ENCODE assay signal across 8 cellular contexts in genomic region chr13:27919934-27920676, GRCh38. TPM values are rescaled to one million over a fixed set of nuclear protein-coding genes. Genes with fewer than 3 reads are reported as not detected.
DNase-seq lines count a peak whose midpoint lies in the region; ATAC-seq, FAIRE-seq and TF ChIP-seq lines count a peak whose summit lies in the region.

TSS of gene PDX1 (plus strand) at chr13:27920000. CDS start at chr13:27920139, 139 bp downstream.

- CTCF ChIA-PET in GM12878 (lab: Yijun Ruan, JAX) = interaction anchor here (1.3 to 1.9 kb wide), 2 partner anchors 9 to 51 kb away, joined by 3 to 5 read pairs; no protein-coding TSS in a partner anchor

- H2AFZ ChIP-seq in GM12878 (ENCODE audit: control insufficient read depth, low read depth, low read length) = no peak within 1 kb of the TSS

- TF ChIP-seq CTCF in GM12878 (IDR thresholded peaks at IDR 0.05 in 2 of 3, conservative IDR thresholded peaks at IDR 0.05 in 1 of 3; ENCODE audit: control insufficient read depth in 2 of 3, extremely low read depth in 1 of 3, insufficient read depth in 1 of 3, low read depth in 3 of 3, low read length in 3 of 3) (no peak), vagina (IDR thresholded peaks at IDR 0.05) (no peak)

- TF ChIP-seq POLR2A in GM12878 (IDR thresholded peaks at IDR 0.05; ENCODE audit: low read depth, low read length) (no peak), vagina (IDR thresholded peaks at IDR 0.05) (no peak)

- DNase-seq in COLO668 (lab: John Stamatoyannopoulos, UW; ENCODE audit: unreplicated experiment) = peak; percentile 99
- DNase-seq in GM12878 (ENCODE audit: low read depth, low spot score) = no peak
- no peak for DNase-seq in vagina (ENCODE audit: extremely low spot score in 2 of 2)
- no peak for DNase-seq in OCI-M1 (lab: John Stamatoyannopoulos, UW)
- no peak for DNase-seq in NCI-H345 (lab: John Stamatoyannopoulos, UW)

- 14% methylated on average over 44 of the region's 76 CpGs for WGBS in GM12878 (ENCODE audit: insufficient coverage, insufficient replicate concordance, low lambda C conversion rate, missing lambda C conversion rate)
- WGBS in mesodermal cell (ENCODE audit: insufficient coverage in 2 of 2), 2 experiments = 1 to 3% methylated on average over 41 to 50 of the region's 76 CpGs

- TF ChIP-seq EP300 in GM12878 (IDR thresholded peaks at IDR 0.05; ENCODE audit: borderline replicate concordance in 1 of 2, control insufficient read depth in 1 of 2, low read depth in 2 of 2, low read length in 2 of 2) = no peak

- H3K36me3 ChIP-seq in GM12878 (ENCODE audit: control insufficient read depth in 2 of 2, insufficient read depth in 2 of 2, low read length in 1 of 2) = no peaks in the 10 kb centered on the region
- no peaks in the 10 kb centered on the region for H3K36me3 ChIP-seq in mesodermal cell (ENCODE audit: control insufficient read depth, insufficient read depth, low read length)
- no peaks in the 10 kb centered on the region for H3K36me3 ChIP-seq in vagina

- H3K27me3 ChIP-seq in GM12878 (replicated peaks in 1 of 2; ENCODE audit: control insufficient read depth in 2 of 2, insufficient read depth in 2 of 2, low read length in 1 of 2) = peaks cover 20 to 44% of the 10 kb centered on the region in 2 experiments
- peaks cover 35% of the 10 kb centered on the region for H3K27me3 ChIP-seq in vagina

- in situ Hi-C loops in GM12878 (cut with MboI) = no loop called here

- BruUV-seq in GM12878 (replicated peaks; lab: Mats Ljungman, UMichigan) = no TSS peak

- RAD21 ChIA-PET in GM12878 (lab: Charles Lee; ENCODE audit: unreplicated experiment) = interaction anchor here (3.2 kb wide), 1 partner anchor 34 kb away, joined by 12 read pairs; no protein-coding TSS in a partner anchor

- POLR2A ChIA-PET in GM12878 (lab: Charles Lee) = no interaction called here

- SMC1A ChIA-PET in GM12878 (lab: Charles Lee; ENCODE audit: uncharacterized antibody, unreplicated experiment) = interaction anchor here (0.6 to 1.2 kb wide), 2 partner anchors 33 to 49 kb away, joined by 3 read pairs; no protein-coding TSS in a partner anchor

- H3K4me2 ChIP-seq in GM12878 (ENCODE audit: control insufficient read depth, insufficient read depth) = peak within 1 kb of the TSS; percentile 38

- no peak within 1 kb of the TSS for H3K9ac ChIP-seq in GM12878 (ENCODE audit: control insufficient read depth, insufficient read depth, low read length)

- peak; percentile 60 for ATAC-seq in HG03066 (IDR thresholded peaks at IDR 0.05; ENCODE audit: low read depth, unreplicated experiment)
- no peak for ATAC-seq in GM12878
- ATAC-seq in HG02623 (IDR thresholded peaks at IDR 0.05; ENCODE audit: unreplicated experiment) = no peak

- TF ChIP-seq RAD21 in GM12878 (IDR thresholded peaks at IDR 0.05; ENCODE audit: insufficient read depth, low read depth, low read length) = no peak

- intact Hi-C loops in GM12878 (cut with micrococcal nuclease; ENCODE audit: unreplicated experiment) (no loop called here), vagina (cut with DNase I) (no loop called here)

- FAIRE-seq in GM12878 (lab: Jason Lieb, UNC) = no peak

- H3K27ac ChIP-seq in GM12878 (ENCODE audit: control insufficient read depth, insufficient read depth) = no peak within 1 kb of the TSS
- H3K27ac ChIP-seq in mesodermal cell (ENCODE audit: low read depth, low read length, severe bottlenecking) = no peak within 1 kb of the TSS
- no peak within 1 kb of the TSS for H3K27ac ChIP-seq in vagina

- no peaks in the 10 kb centered on the region for H3K79me2 ChIP-seq in GM12878 (ENCODE audit: control insufficient read depth, insufficient read depth, low read length)

- no peaks in the 10 kb centered on the region for H4K20me1 ChIP-seq in GM12878 (ENCODE audit: control insufficient read depth, insufficient read depth)

- H3K4me3 ChIP-seq in GM12878 = no peak within 1 kb of the TSS
- H3K4me3 ChIP-seq in mesodermal cell (ENCODE audit: extremely low read depth, insufficient read depth, low read length, poor library complexity, severe bottlenecking) = peak within 1 kb of the TSS; percentile 8
- peak within 1 kb of the TSS; percentile 28 to 39 for H3K4me3 ChIP-seq in vagina

- no peaks in the 10 kb centered on the region for H3K4me1 ChIP-seq in GM12878 (ENCODE audit: control insufficient read depth, insufficient read depth, low read length)
- H3K4me1 ChIP-seq in mesodermal cell (ENCODE audit: control insufficient read depth, insufficient read depth, low read length, poor library complexity, severe bottlenecking) = peaks cover 17% of the 10 kb centered on the region
- H3K4me1 ChIP-seq in vagina = peaks cover 45% of the 10 kb centered on the region

- peaks cover 2% of the 10 kb centered on the region; the same call in 1 of the 3 replicates for H3K9me3 ChIP-seq in GM12878 (replicated peaks; ENCODE audit: control insufficient read depth, insufficient read depth, low read length)
- H3K9me3 ChIP-seq in mesodermal cell (ENCODE audit: control insufficient read depth, low read length) = no peaks in the 10 kb centered on the region
- H3K9me3 ChIP-seq in vagina = no peaks in the 10 kb centered on the region

TF ChIP-seq in GM12878, 131 proteins besides CTCF, POLR2A, EP300 and RAD21:
- TF ChIP-seq USF2 (IDR thresholded peaks at IDR 0.05; ENCODE audit: borderline replicate concordance, low read depth, low read length) (0 out of 2 replicates have a peak, but pooled peaks have one; percentile 8), ZBTB11 (CRISPR knock-in tag; IDR thresholded peaks at IDR 0.05) (no peak)

RNA-seq across cellular contexts. Expression of gene PDX1, which starts in this region (rescaled TPM):
- not detected in 2 replicates for total RNA-seq in GM12878 (2013; cell fraction: nucleolus; rRNA removed)
- total RNA-seq in GM12878 (2014; rRNA removed) = not detected in 2 replicates
- total RNA-seq in GM12878 (2014; rRNA removed; fragmentation: Illumina TruSeq; extraction: Trizol) = not detected in 2 replicates
- not detected in 2 replicates for total RNA-seq in GM12878 (2021)
- polyA plus RNA-seq in GM12878 (2011; ENCODE audit: low read depth) = not detected
- polyA plus RNA-seq in GM12878 (2011; rRNA removed) = 0.03 and 0.09 TPM in 2 replicates
- 0.03 TPM in 1 of 2 replicates, not detected in the other for polyA plus RNA-seq in GM12878 (2011; cell fraction: cytosol; rRNA removed)
- polyA plus RNA-seq in GM12878 (2011; cell fraction: nucleus; rRNA removed) = 0.07 TPM in 1 of 2 replicates, not detected in the other
- polyA plus RNA-seq in GM12878 (2012) = 0.06 and 0.08 TPM in 2 replicates
- polyA plus RNA-seq in GM12878 (2014; fragmentation: Illumina TruSeq; extraction: Trizol) = not detected in 2 replicates
- under 1 TPM in 1 of 2 experiments, not detected in 1; 0.02 TPM for polyA plus RNA-seq in GM12878 (2014; fragmentation: Nextera tagmentation; extraction: Ambion mirVana)
- polyA plus RNA-seq in GM12878 (2014; rRNA removed) = not detected in 2 replicates
- not detected for polyA plus RNA-seq in GM12878 (2016; fragmentation: Nextera tagmentation; extraction: Ambion mirVana)
- polyA minus RNA-seq in GM12878 (2011; rRNA and poly(A)+ RNA removed) = not detected in 2 replicates
- not detected in 2 replicates for polyA minus RNA-seq in GM12878 (2011; cell fraction: cytosol; rRNA and poly(A)+ RNA removed)
- polyA minus RNA-seq in GM12878 (2011; cell fraction: nucleus; rRNA and poly(A)+ RNA removed) = not detected in 2 replicates
- polyA plus RNA-seq in mesodermal cell (2013, experiment 1 of 2) = not detected
- not detected for polyA plus RNA-seq in mesodermal cell (2013, experiment 2 of 2)
- total RNA-seq in vagina = not detected
